In the genomic region with DNA sequence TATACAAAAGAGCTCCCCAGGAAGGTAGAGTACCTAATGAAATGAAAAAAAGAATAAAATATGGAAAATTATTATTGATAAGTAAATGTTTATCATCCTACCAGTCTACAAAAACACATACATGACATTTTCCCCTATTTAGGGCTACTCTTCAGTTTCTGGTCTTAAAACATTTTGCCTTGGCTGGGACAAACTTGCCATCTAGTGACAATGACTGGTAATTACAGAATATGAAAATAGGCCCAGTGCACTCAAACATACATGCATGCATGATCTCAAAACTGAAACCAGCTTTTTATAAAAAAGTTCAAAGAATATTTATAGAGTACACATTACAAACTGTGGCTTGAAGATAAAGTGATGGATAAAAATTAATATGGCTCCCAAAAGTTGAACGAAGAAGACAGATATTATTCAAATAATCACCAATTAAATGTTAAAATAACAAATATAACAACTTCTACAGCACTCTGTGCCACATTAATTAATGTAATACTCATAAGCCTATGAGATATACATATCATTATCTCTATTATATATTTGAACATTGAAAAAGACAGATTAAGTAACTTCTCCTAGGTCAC, we compare ENCODE assay signal across 8 cellular contexts. TPM values are rescaled to one million over a fixed set of nuclear protein-coding genes. Genes with fewer than 3 reads are reported as not detected.
DNase-seq lines count a peak whose midpoint lies in the region; ATAC-seq, FAIRE-seq and TF ChIP-seq lines count a peak whose summit lies in the region.

No MANE protein-coding gene starts in this region.

- no peak overlapping the region for H3K4me3 ChIP-seq in kidney (ENCODE audit: low read length in 2 of 2)
- H3K4me3 ChIP-seq in thyroid gland (replicated peaks in 1 of 3): no peak overlapping the region

- no peaks in the 10 kb centered on the region for H3K36me3 ChIP-seq in kidney (ENCODE audit: control insufficient read depth in 1 of 2, insufficient read depth in 2 of 2, low read length in 2 of 2)
- H3K36me3 ChIP-seq in thyroid gland: no peaks in the 10 kb centered on the region

- no peak for TF ChIP-seq POLR2A in thyroid gland (IDR thresholded peaks at IDR 0.05)

- H3K27ac ChIP-seq in kidney (ENCODE audit: low read depth in 2 of 2, low read length in 2 of 2) (no peak overlapping the region), thyroid gland (no peak overlapping the region)

- H3K27me3 ChIP-seq in thyroid gland: no peaks in the 10 kb centered on the region

- 60 to 63% methylated on average over 1 of the region's 1 CpG for WGBS in thyroid gland, 2 donors

- no peak overlapping the region for H3K9ac ChIP-seq in kidney (ENCODE audit: low read length in 2 of 2)

- DNase-seq in DMS153 (lab: John Stamatoyannopoulos, UW): peak; percentile 15
- no peak for DNase-seq in DMS153 treated with DMSO at 0.1 percent for 48 hours (lab: John Stamatoyannopoulos, UW; ENCODE audit: unreplicated experiment)
- peak; percentile 38 to 75 for DNase-seq in NCI-H526 (lab: John Stamatoyannopoulos, UW)
- DNase-seq in astrocyte of the hippocampus (ENCODE audit: low read depth, low spot score): peak; percentile 70
- DNase-seq in kidney: no peak
- DNase-seq in thyroid gland: no peak

- intact Hi-C loops in kidney (cut with DNase I) (no loop called here), thyroid gland (cut with DNase I) (no loop called here)

- H3K9me3 ChIP-seq in kidney (ENCODE audit: control insufficient read depth in 1 of 2, low read length in 2 of 2) (peaks cover 0 to 4% of the 10 kb centered on the region in 2 donors), thyroid gland (no peaks in the 10 kb centered on the region)

- FAIRE-seq in kidney (lab: Jason Lieb, UNC): peak; percentile 97

- TF ChIP-seq CTCF in kidney (IDR thresholded peaks at IDR 0.05; ENCODE audit: borderline replicate concordance, extremely low read depth, insufficient read depth) (peak; percentile 67), thyroid gland (IDR thresholded peaks at IDR 0.05) (peak; percentile 26 to 77 (median 52))

- H3K4me1 ChIP-seq in kidney (ENCODE audit: control insufficient read depth in 1 of 2, insufficient read depth in 1 of 2, low read depth in 1 of 2, low read length in 2 of 2) (no peaks in the 10 kb centered on the region), thyroid gland (no peaks in the 10 kb centered on the region)

- ATAC-seq in GM19452 (IDR thresholded peaks at IDR 0.05; ENCODE audit: unreplicated experiment): peak; percentile 74
- ATAC-seq in HG03342 (IDR thresholded peaks at IDR 0.05; ENCODE audit: unreplicated experiment): peak; percentile 67

RNA-seq across cellular contexts. Expression of a gene that starts 10.5 kb away (rescaled TPM):
- total RNA-seq in kidney (40.5 TPM), thyroid gland (10 to 100 TPM; 64.9 to 92.7 (median 80.6) TPM)
- polyA plus RNA-seq in kidney (ENCODE audit: insufficient read depth, low read depth, low replicate concordance): 19.8 TPM

RNA-seq across cellular contexts. Expression of a gene that starts 56.4 kb away (rescaled TPM):
- total RNA-seq in kidney (31.1 TPM), thyroid gland (10 to 100 TPM; 51.7 to 71.2 (median 54.7) TPM)
- 26.5 TPM for polyA plus RNA-seq in kidney (ENCODE audit: insufficient read depth, low read depth, low replicate concordance)

Comparison
In these comparisons a context has a peak if more than half of its experiments do, and no peak if none do; other contexts are left out.
1. DNase-seq: peak in DMS153 (single experiment), NCI-H526 (2 of 2) and astrocyte of the hippocampus (single experiment); none in DMS153 treated with DMSO at 0.1 percent for 48 hours (single experiment), kidney (single experiment) and thyroid gland (0 of 2).